In genomic region chr19:45179063-45179847, GRCh38 we compare ENCODE assay signal across 1 cellular context.
TF ChIP-seq lines count a peak whose summit lies in the region.

No MANE protein-coding gene starts in this region.

TF ChIP-seq in GM12878, 131 proteins besides CTCF, POLR2A, EP300 and RAD21 (continued from another document and continues in another):
- TF ChIP-seq CUX1 (IDR thresholded peaks at IDR 0.05; ENCODE audit: insufficient replicate concordance, low read depth, low read length), result no peak
- TF ChIP-seq, protein P1, sequence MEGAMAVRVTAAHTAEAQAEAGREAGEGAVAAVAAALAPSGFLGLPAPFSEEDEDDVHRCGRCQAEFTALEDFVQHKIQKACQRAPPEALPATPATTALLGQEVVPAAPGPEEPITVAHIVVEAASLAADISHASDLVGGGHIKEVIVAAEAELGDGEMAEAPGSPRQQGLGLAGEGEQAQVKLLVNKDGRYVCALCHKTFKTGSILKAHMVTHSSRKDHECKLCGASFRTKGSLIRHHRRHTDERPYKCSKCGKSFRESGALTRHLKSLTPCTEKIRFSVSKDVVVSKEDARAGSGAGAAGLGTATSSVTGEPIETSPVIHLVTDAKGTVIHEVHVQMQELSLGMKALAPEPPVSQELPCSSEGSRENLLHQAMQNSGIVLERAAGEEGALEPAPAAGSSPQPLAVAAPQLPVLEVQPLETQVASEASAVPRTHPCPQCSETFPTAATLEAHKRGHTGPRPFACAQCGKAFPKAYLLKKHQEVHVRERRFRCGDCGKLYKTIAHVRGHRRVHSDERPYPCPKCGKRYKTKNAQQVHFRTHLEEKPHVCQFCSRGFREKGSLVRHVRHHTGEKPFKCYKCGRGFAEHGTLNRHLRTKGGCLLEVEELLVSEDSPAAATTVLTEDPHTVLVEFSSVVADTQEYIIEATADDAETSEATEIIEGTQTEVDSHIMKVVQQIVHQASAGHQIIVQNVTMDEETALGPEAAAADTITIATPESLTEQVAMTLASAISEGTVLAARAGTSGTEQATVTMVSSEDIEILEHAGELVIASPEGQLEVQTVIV (IDR thresholded peaks at IDR 0.05; ENCODE audit: borderline replicate concordance, partially characterized antibody), result no peak
- TF ChIP-seq RUNX3 (IDR thresholded peaks at IDR 0.05; ENCODE audit: low read length), result no peak
- no peak for TF ChIP-seq ATF7 (IDR thresholded peaks at IDR 0.05; ENCODE audit: low read depth)
- TF ChIP-seq ETV6 (conservative IDR thresholded peaks at IDR 0.05 in 1 of 2, IDR thresholded peaks at IDR 0.05 in 1 of 2; ENCODE audit: borderline replicate concordance in 1 of 2, low read depth in 1 of 2), result no peak
- TF ChIP-seq, protein P2, sequence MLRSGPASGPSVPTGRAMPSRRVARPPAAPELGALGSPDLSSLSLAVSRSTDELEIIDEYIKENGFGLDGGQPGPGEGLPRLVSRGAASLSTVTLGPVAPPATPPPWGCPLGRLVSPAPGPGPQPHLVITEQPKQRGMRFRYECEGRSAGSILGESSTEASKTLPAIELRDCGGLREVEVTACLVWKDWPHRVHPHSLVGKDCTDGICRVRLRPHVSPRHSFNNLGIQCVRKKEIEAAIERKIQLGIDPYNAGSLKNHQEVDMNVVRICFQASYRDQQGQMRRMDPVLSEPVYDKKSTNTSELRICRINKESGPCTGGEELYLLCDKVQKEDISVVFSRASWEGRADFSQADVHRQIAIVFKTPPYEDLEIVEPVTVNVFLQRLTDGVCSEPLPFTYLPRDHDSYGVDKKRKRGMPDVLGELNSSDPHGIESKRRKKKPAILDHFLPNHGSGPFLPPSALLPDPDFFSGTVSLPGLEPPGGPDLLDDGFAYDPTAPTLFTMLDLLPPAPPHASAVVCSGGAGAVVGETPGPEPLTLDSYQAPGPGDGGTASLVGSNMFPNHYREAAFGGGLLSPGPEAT (IDR thresholded peaks at IDR 0.05; ENCODE audit: low read depth), result no peak
- TF ChIP-seq SREBF1 (IDR thresholded peaks at IDR 0.05; ENCODE audit: low read length), result no peak
- TF ChIP-seq YY1 (IDR thresholded peaks at IDR 0.05; ENCODE audit: low read depth, low read length), result peak; percentile 46; the same call in 1 of the 2 replicates
- TF ChIP-seq E2F4 (IDR thresholded peaks at IDR 0.05; ENCODE audit: low read depth, low read length), result no peak
- no peak for TF ChIP-seq ZNF274 (IDR thresholded peaks at IDR 0.05; ENCODE audit: insufficient read depth, insufficient read length)
- TF ChIP-seq BCL11A (IDR thresholded peaks at IDR 0.05; ENCODE audit: low read depth, low read length), result no peak
- peak in 1 of 2 experiments; percentile 47; a peak in 2 of 4 replicates for TF ChIP-seq BHLHE40 (IDR thresholded peaks at IDR 0.05; ENCODE audit: borderline replicate concordance in 1 of 2, low read depth in 2 of 2, low read length in 1 of 2)
- TF ChIP-seq MLLT1 (IDR thresholded peaks at IDR 0.05), result peak; percentile 9; the same call in 1 of the 2 replicates
- TF ChIP-seq, protein P3, sequence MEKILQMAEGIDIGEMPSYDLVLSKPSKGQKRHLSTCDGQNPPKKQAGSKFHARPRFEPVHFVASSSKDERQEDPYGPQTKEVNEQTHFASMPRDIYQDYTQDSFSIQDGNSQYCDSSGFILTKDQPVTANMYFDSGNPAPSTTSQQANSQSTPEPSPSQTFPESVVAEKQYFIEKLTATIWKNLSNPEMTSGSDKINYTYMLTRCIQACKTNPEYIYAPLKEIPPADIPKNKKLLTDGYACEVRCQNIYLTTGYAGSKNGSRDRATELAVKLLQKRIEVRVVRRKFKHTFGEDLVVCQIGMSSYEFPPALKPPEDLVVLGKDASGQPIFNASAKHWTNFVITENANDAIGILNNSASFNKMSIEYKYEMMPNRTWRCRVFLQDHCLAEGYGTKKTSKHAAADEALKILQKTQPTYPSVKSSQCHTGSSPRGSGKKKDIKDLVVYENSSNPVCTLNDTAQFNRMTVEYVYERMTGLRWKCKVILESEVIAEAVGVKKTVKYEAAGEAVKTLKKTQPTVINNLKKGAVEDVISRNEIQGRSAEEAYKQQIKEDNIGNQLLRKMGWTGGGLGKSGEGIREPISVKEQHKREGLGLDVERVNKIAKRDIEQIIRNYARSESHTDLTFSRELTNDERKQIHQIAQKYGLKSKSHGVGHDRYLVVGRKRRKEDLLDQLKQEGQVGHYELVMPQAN (conservative IDR thresholded peaks at IDR 0.05), result peak; percentile 93
- TF ChIP-seq, protein P4, sequence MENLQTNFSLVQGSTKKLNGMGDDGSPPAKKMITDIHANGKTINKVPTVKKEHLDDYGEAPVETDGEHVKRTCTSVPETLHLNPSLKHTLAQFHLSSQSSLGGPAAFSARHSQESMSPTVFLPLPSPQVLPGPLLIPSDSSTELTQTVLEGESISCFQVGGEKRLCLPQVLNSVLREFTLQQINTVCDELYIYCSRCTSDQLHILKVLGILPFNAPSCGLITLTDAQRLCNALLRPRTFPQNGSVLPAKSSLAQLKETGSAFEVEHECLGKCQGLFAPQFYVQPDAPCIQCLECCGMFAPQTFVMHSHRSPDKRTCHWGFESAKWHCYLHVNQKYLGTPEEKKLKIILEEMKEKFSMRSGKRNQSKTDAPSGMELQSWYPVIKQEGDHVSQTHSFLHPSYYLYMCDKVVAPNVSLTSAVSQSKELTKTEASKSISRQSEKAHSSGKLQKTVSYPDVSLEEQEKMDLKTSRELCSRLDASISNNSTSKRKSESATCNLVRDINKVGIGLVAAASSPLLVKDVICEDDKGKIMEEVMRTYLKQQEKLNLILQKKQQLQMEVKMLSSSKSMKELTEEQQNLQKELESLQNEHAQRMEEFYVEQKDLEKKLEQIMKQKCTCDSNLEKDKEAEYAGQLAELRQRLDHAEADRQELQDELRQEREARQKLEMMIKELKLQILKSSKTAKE (IDR thresholded peaks at IDR 0.05; ENCODE audit: low read depth, poor library complexity, severe bottlenecking), result no peak
- TF ChIP-seq CBX5 (IDR thresholded peaks at IDR 0.05; ENCODE audit: low read depth), result no peak
- no peak for TF ChIP-seq IRF5 (IDR thresholded peaks at IDR 0.05; ENCODE audit: borderline replicate concordance)
- no peak for TF ChIP-seq NFYA (IDR thresholded peaks at IDR 0.05; ENCODE audit: borderline replicate concordance, low read depth, low read length)
- no peak for TF ChIP-seq HCFC1 (IDR thresholded peaks at IDR 0.05; ENCODE audit: low read length)
- no peak for TF ChIP-seq CHD1 (IDR thresholded peaks at IDR 0.05; ENCODE audit: low read depth, low read length)
- TF ChIP-seq, protein P5, sequence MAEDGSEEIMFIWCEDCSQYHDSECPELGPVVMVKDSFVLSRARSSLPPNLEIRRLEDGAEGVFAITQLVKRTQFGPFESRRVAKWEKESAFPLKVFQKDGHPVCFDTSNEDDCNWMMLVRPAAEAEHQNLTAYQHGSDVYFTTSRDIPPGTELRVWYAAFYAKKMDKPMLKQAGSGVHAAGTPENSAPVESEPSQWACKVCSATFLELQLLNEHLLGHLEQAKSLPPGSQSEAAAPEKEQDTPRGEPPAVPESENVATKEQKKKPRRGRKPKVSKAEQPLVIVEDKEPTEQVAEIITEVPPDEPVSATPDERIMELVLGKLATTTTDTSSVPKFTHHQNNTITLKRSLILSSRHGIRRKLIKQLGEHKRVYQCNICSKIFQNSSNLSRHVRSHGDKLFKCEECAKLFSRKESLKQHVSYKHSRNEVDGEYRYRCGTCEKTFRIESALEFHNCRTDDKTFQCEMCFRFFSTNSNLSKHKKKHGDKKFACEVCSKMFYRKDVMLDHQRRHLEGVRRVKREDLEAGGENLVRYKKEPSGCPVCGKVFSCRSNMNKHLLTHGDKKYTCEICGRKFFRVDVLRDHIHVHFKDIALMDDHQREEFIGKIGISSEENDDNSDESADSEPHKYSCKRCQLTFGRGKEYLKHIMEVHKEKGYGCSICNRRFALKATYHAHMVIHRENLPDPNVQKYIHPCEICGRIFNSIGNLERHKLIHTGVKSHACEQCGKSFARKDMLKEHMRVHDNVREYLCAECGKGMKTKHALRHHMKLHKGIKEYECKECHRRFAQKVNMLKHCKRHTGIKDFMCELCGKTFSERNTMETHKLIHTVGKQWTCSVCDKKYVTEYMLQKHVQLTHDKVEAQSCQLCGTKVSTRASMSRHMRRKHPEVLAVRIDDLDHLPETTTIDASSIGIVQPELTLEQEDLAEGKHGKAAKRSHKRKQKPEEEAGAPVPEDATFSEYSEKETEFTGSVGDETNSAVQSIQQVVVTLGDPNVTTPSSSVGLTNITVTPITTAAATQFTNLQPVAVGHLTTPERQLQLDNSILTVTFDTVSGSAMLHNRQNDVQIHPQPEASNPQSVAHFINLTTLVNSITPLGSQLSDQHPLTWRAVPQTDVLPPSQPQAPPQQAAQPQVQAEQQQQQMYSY (CRISPR knock-in tag; IDR thresholded peaks at IDR 0.05), result no peak
- no peak for TF ChIP-seq IKZF2 (IDR thresholded peaks at IDR 0.05)
- TF ChIP-seq PML (IDR thresholded peaks at IDR 0.05; ENCODE audit: low read length), result no peak
